In the genomic region with DNA sequence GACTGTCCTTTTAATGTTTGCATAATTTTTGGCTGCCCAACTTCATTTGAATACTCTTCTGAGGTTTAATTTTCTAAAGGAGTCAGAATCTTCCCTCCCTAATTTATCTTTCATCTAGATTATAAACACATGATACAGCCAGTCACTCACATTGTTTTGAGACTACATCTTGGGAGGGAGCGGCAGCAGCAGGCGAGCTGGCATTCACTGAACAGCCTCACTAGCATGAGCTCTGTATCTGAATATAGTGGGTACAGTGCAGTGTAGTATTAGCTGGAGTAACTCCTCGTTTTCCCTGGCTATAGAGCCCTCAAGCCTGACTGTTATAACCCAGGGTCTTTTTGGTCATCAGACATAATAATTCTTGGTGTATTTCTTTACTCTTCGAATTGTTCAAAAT, we compare ENCODE assay signal across 24 cellular contexts.
DNase-seq lines count a peak whose midpoint lies in the region; ATAC-seq, FAIRE-seq and TF ChIP-seq lines count a peak whose summit lies in the region.
"Had no signal": no experiment of that assay in that cellular context is flagged by ENCODE, and none has a peak within 500 bp of the region (broad histone marks: within the 10 kb centered on the region; RNA-seq: fewer than 3 reads in every experiment).

No MANE protein-coding gene starts in this region.

- no peak for TF ChIP-seq CTCF in Caco-2 (IDR thresholded peaks at IDR 0.05; ENCODE audit: insufficient read depth in 1 of 2, low read depth in 1 of 2, low read length in 1 of 2, severe bottlenecking in 1 of 2, unreplicated experiment in 1 of 2)
- no peak for TF ChIP-seq CTCF in GM23338 (conservative IDR thresholded peaks at IDR 0.05; ENCODE audit: low read depth in 2 of 2)
- no peak for TF ChIP-seq CTCF in GM12878 (IDR thresholded peaks at IDR 0.05 in 2 of 3, conservative IDR thresholded peaks at IDR 0.05 in 1 of 3; ENCODE audit: control insufficient read depth in 2 of 3, extremely low read depth in 1 of 3, insufficient read depth in 1 of 3, low read depth in 3 of 3, low read length in 3 of 3)
- TF ChIP-seq CTCF in gastrocnemius medialis (IDR thresholded peaks at IDR 0.05 in 4 of 5, conservative IDR thresholded peaks at IDR 0.05 in 1 of 5) = no peak

- no peak overlapping the region for H2AFZ ChIP-seq in GM23338
- no peak overlapping the region for H2AFZ ChIP-seq in GM12878 (ENCODE audit: control insufficient read depth, low read depth, low read length)

- H3K4me2 ChIP-seq in GM23338 = no peak overlapping the region
- no peak overlapping the region for H3K4me2 ChIP-seq in GM12878 (ENCODE audit: control insufficient read depth, insufficient read depth)
- H3K4me2 ChIP-seq: A549; BLaER1 treated with 17β-estradiol and CSF1 and Interleukin-3, amounts not matched to agents 10 nM and 100 nM had no signal

- H3K27ac ChIP-seq in GM23338 (ENCODE audit: low read depth) (no peak overlapping the region), GM12878 (ENCODE audit: control insufficient read depth, insufficient read depth) (no peak overlapping the region), gastrocnemius medialis (no peak overlapping the region)
- H3K27ac ChIP-seq: A549; BLaER1 treated with 17β-estradiol and CSF1 and Interleukin-3, amounts not matched to agents 10 nM and 100 nM had no signal

- WGBS in GM12878 (ENCODE audit: insufficient coverage, insufficient replicate concordance, low lambda C conversion rate, missing lambda C conversion rate) = 26% methylated on average over 4 of the region's 4 CpGs

- peaks cover 7% of the 10 kb centered on the region; the same call in 1 of the 2 replicates for H3K9me2 ChIP-seq in GM23338 (ENCODE audit: insufficient read depth)

- H3K9me3 ChIP-seq in Caco-2 = no peaks in the 10 kb centered on the region
- H3K9me3 ChIP-seq in GM12878 (replicated peaks; ENCODE audit: control insufficient read depth, insufficient read depth, low read length) = no peaks in the 10 kb centered on the region
- H3K9me3 ChIP-seq in gastrocnemius medialis = no peaks in the 10 kb centered on the region
- H3K9me3 ChIP-seq: A549; BE2C; BLaER1 treated with 17β-estradiol and CSF1 and Interleukin-3, amounts not matched to agents 10 nM and 100 nM had no signal

- no peak overlapping the region for H3K4me3 Mint-ChIP-seq in Caco-2 (ENCODE audit: unreplicated experiment)
- H3K4me3 Mint-ChIP-seq in GM23338 = peak overlapping the region; percentile 89; the same call in 1 of the 3 replicates
- no peak overlapping the region for H3K4me3 Mint-ChIP-seq in activated T-helper 2 cell treated with anti-CD3 and anti-CD28 coated beads, Interferon-gamma antibody, Interleukin-2, Interleukin-4, amounts not matched to agents 10 μg/mL and 5 μg/mL and 100 μg/mL, durations not matched to agents 14 hours and 24 hours and 36 hours (ENCODE audit: low read depth)
- no peak overlapping the region for H3K4me3 Mint-ChIP-seq in activated CD4-positive, alpha-beta T cell treated with anti-CD3 and anti-CD28 coated beads, Interleukin-2, amount 10 ng/mL, durations not matched to agents 24 days and 14 days
- H3K4me3 Mint-ChIP-seq: CD14-positive monocyte; CD4-positive, alpha-beta T cell; CD8-positive, alpha-beta memory T cell had no signal

- H3F3A ChIP-seq in GM23338 (replicated peaks; ENCODE audit: low read depth) = no peaks in the 10 kb centered on the region

- H3K4me1 ChIP-seq in Caco-2 (no peaks in the 10 kb centered on the region), GM23338 (ENCODE audit: insufficient read depth) (peaks cover 6% of the 10 kb centered on the region; the same call in 1 of the 2 replicates), GM12878 (ENCODE audit: control insufficient read depth, insufficient read depth, low read length) (no peaks in the 10 kb centered on the region), gastrocnemius medialis (no peaks in the 10 kb centered on the region)
- H3K4me1 ChIP-seq: A549; BE2C; BLaER1 treated with 17β-estradiol and CSF1 and Interleukin-3, amounts not matched to agents 10 nM and 100 nM had no signal

- ATAC-seq in GM23338 (peak; percentile 49; the same call in 1 of the 3 replicates), GM12878 (peak; percentile 37), gastrocnemius medialis (no peak)
- ATAC-seq: A549 had no signal

- H3K9me3 Mint-ChIP-seq in Caco-2 (ENCODE audit: unreplicated experiment) (no peaks in the 10 kb centered on the region), GM23338 (no peaks in the 10 kb centered on the region)
- H3K9me3 Mint-ChIP-seq in activated T-helper 2 cell treated with anti-CD3 and anti-CD28 coated beads, Interferon-gamma antibody, Interleukin-2, Interleukin-4, amounts not matched to agents 10 μg/mL and 5 μg/mL and 100 μg/mL, durations not matched to agents 14 hours and 24 hours and 36 hours = peaks cover 22% of the 10 kb centered on the region
- no peaks in the 10 kb centered on the region for H3K9me3 Mint-ChIP-seq in activated CD4-positive, alpha-beta T cell treated with anti-CD3 and anti-CD28 coated beads, Interleukin-2, amount 10 ng/mL, durations not matched to agents 24 days and 14 days

- DNase-seq in Caco-2 = no peak
- DNase-seq in GM23338 (ENCODE audit: low spot score) = no peak
- peak; percentile 63 for DNase-seq in M059J (ENCODE audit: low read depth)
- no peak for DNase-seq in GM12878 (ENCODE audit: low read depth, low spot score)
- DNase-seq in activated T-helper 2 cell treated with anti-CD3 and anti-CD28 coated beads, Interferon-gamma antibody, Interleukin-2, Interleukin-4, amounts not matched to agents 10 μg/mL and 5 μg/mL and 100 μg/mL, durations not matched to agents 14 hours and 24 hours and 36 hours (ENCODE audit: low spot score) = no peak
- DNase-seq in activated CD4-positive, alpha-beta T cell treated with anti-CD3 and anti-CD28 coated beads, Interleukin-2, amount 10 ng/mL, durations not matched to agents 24 days and 14 days = no peak
- DNase-seq in gastrocnemius medialis = no peak
- DNase-seq: 8988T; ACHN; AML-193; BE2C; Calu3; CD4-positive, alpha-beta T cell; CD8-positive, alpha-beta memory T cell; DMS53; DMS79 treated with DMSO at 0.1 percent for 48 hours; GOT3; H7; HCEC 1CT had no signal

- no peak for TF ChIP-seq POLR2A in GM12878 (IDR thresholded peaks at IDR 0.05; ENCODE audit: low read depth, low read length)
- TF ChIP-seq POLR2A in gastrocnemius medialis (IDR thresholded peaks at IDR 0.05) = no peak

- no peaks in the 10 kb centered on the region for H3K36me3 ChIP-seq in Caco-2 (ENCODE audit: control insufficient read depth, insufficient read depth, low read length)
- no peaks in the 10 kb centered on the region for H3K36me3 ChIP-seq in GM23338 (ENCODE audit: insufficient read depth)
- no peaks in the 10 kb centered on the region for H3K36me3 ChIP-seq in GM12878 (ENCODE audit: control insufficient read depth in 2 of 2, insufficient read depth in 2 of 2, low read length in 1 of 2)
- no peaks in the 10 kb centered on the region for H3K36me3 ChIP-seq in gastrocnemius medialis
- H3K36me3 ChIP-seq: BE2C; BLaER1 treated with 17β-estradiol and CSF1 and Interleukin-3, amounts not matched to agents 10 nM and 100 nM had no signal

- intact Hi-C loops in Caco-2 (cut with micrococcal nuclease; ENCODE audit: unreplicated experiment) (no loop called here), GM12878 (cut with micrococcal nuclease; ENCODE audit: unreplicated experiment) (no loop called here), gastrocnemius medialis (cut with DNase I; ENCODE audit: low total_unique reads) (no loop called here)
- intact Hi-C loops in activated T-helper 2 cell treated with anti-CD3 and anti-CD28 coated beads, Interferon-gamma antibody, Interleukin-2, Interleukin-4, amounts not matched to agents 10 μg/mL and 5 μg/mL and 100 μg/mL, durations not matched to agents 14 hours and 24 hours and 36 hours (cut with micrococcal nuclease) = no loop called here
- intact Hi-C loops in activated CD4-positive, alpha-beta T cell treated with anti-CD3 and anti-CD28 coated beads, Interleukin-2, amount 10 ng/mL, durations not matched to agents 24 days and 14 days (cut with micrococcal nuclease) = no loop called here

- TF ChIP-seq EP300 in GM12878 (IDR thresholded peaks at IDR 0.05; ENCODE audit: borderline replicate concordance in 1 of 2, control insufficient read depth in 1 of 2, low read depth in 2 of 2, low read length in 2 of 2) = no peak

- H3K4me1 Mint-ChIP-seq in Caco-2 (ENCODE audit: low read depth, unreplicated experiment) (no peaks in the 10 kb centered on the region), GM23338 (peaks cover 6% of the 10 kb centered on the region; the same call in 2 of the 3 replicates)
- no peaks in the 10 kb centered on the region for H3K4me1 Mint-ChIP-seq in activated T-helper 2 cell treated with anti-CD3 and anti-CD28 coated beads, Interferon-gamma antibody, Interleukin-2, Interleukin-4, amounts not matched to agents 10 μg/mL and 5 μg/mL and 100 μg/mL, durations not matched to agents 14 hours and 24 hours and 36 hours (ENCODE audit: low read depth)
- H3K4me1 Mint-ChIP-seq in activated CD4-positive, alpha-beta T cell treated with anti-CD3 and anti-CD28 coated beads, Interleukin-2, amount 10 ng/mL, durations not matched to agents 24 days and 14 days = no peaks in the 10 kb centered on the region
- H3K4me1 Mint-ChIP-seq: CD14-positive monocyte; CD8-positive, alpha-beta memory T cell had no signal

- in situ Hi-C loops in GM12878 (cut with MboI) = no loop called here
- in situ Hi-C loops in gastrocnemius medialis (cut with MboI; ENCODE audit: low sequenced_read_pairs in 4 of 4) = no loop called here

- SMC1A ChIA-PET in GM12878 (lab: Charles Lee; ENCODE audit: uncharacterized antibody, unreplicated experiment) = no interaction called here

- BruUV-seq in Caco-2 (replicated peaks; lab: Mats Ljungman, UMichigan) (TSS peak; percentile 77), GM12878 (replicated peaks; lab: Mats Ljungman, UMichigan) (no TSS peak)

- H3K27ac Mint-ChIP-seq in Caco-2 (ENCODE audit: unreplicated experiment) (no peak overlapping the region), GM23338 (no peak overlapping the region; the same call in 1 of the 2 replicates)
- H3K27ac Mint-ChIP-seq in activated T-helper 2 cell treated with anti-CD3 and anti-CD28 coated beads, Interferon-gamma antibody, Interleukin-2, Interleukin-4, amounts not matched to agents 10 μg/mL and 5 μg/mL and 100 μg/mL, durations not matched to agents 14 hours and 24 hours and 36 hours = no peak overlapping the region
- H3K27ac Mint-ChIP-seq in activated CD4-positive, alpha-beta T cell treated with anti-CD3 and anti-CD28 coated beads, Interleukin-2, amount 10 ng/mL, durations not matched to agents 24 days and 14 days = no peak overlapping the region
- H3K27ac Mint-ChIP-seq: CD14-positive monocyte; CD4-positive, alpha-beta T cell; CD8-positive, alpha-beta memory T cell had no signal

- no peaks in the 10 kb centered on the region for H3K27me3 ChIP-seq in Caco-2 (replicated peaks; ENCODE audit: control insufficient read depth, insufficient read depth, low read length)
- no peaks in the 10 kb centered on the region for H3K27me3 ChIP-seq in GM23338 (ENCODE audit: insufficient read depth)
- no peaks in the 10 kb centered on the region for H3K27me3 ChIP-seq in GM12878 (replicated peaks in 1 of 2; ENCODE audit: control insufficient read depth in 2 of 2, insufficient read depth in 2 of 2, low read length in 1 of 2)
- H3K27me3 ChIP-seq in gastrocnemius medialis = no peaks in the 10 kb centered on the region
- H3K27me3 ChIP-seq: BE2C; BLaER1 treated with 17β-estradiol and CSF1 and Interleukin-3, amounts not matched to agents 10 nM and 100 nM had no signal

- no peak for TF ChIP-seq RAD21 in GM12878 (IDR thresholded peaks at IDR 0.05; ENCODE audit: insufficient read depth, low read depth, low read length)

- POLR2A ChIA-PET in Caco-2 (lab: Charles Lee) = no interaction called here
- POLR2A ChIA-PET in GM12878 (lab: Charles Lee) = no interaction called here

- no peak for FAIRE-seq in GM12878 (lab: Jason Lieb, UNC)
- FAIRE-seq: A549, G401.6, GM19239 had no signal

- H3K9ac ChIP-seq in GM12878 (ENCODE audit: control insufficient read depth, insufficient read depth, low read length) = no peak overlapping the region
- H3K9ac ChIP-seq: BLaER1 treated with 17β-estradiol and CSF1 and Interleukin-3, amounts not matched to agents 10 nM and 100 nM had no signal

- RAD21 ChIA-PET in GM12878 (lab: Charles Lee; ENCODE audit: unreplicated experiment) = no interaction called here

- H3K27me3 Mint-ChIP-seq in Caco-2 (ENCODE audit: insufficient read depth, unreplicated experiment) = no peaks in the 10 kb centered on the region
- H3K27me3 Mint-ChIP-seq in GM23338 (ENCODE audit: insufficient read depth, low read depth, poor library complexity) = no peaks in the 10 kb centered on the region
- H3K27me3 Mint-ChIP-seq in activated T-helper 2 cell treated with anti-CD3 and anti-CD28 coated beads, Interferon-gamma antibody, Interleukin-2, Interleukin-4, amounts not matched to agents 10 μg/mL and 5 μg/mL and 100 μg/mL, durations not matched to agents 14 hours and 24 hours and 36 hours (ENCODE audit: low read depth) = no peaks in the 10 kb centered on the region
- no peaks in the 10 kb centered on the region for H3K27me3 Mint-ChIP-seq in activated CD4-positive, alpha-beta T cell treated with anti-CD3 and anti-CD28 coated beads, Interleukin-2, amount 10 ng/mL, durations not matched to agents 24 days and 14 days
- H3K27me3 Mint-ChIP-seq: CD4-positive, alpha-beta T cell; CD8-positive, alpha-beta memory T cell had no signal

- H4K20me1 ChIP-seq in GM23338 (replicated peaks; ENCODE audit: insufficient read depth) (no peaks in the 10 kb centered on the region), GM12878 (ENCODE audit: control insufficient read depth, insufficient read depth) (no peaks in the 10 kb centered on the region)
- H4K20me1 ChIP-seq: BLaER1 treated with 17β-estradiol and CSF1 and Interleukin-3, amounts not matched to agents 10 nM and 100 nM had no signal

- H3K4me3 ChIP-seq in Caco-2 (ENCODE audit: low read depth, low read length) (no peak overlapping the region), GM23338 (no peak overlapping the region), GM12878 (no peak overlapping the region), gastrocnemius medialis (no peak overlapping the region)
- H3K4me3 ChIP-seq: A549; BLaER1 treated with 17β-estradiol and CSF1 and Interleukin-3, amounts not matched to agents 10 nM and 100 nM had no signal

- H3K79me2 ChIP-seq in GM23338 (replicated peaks; ENCODE audit: insufficient read depth) = no peaks in the 10 kb centered on the region
- no peaks in the 10 kb centered on the region for H3K79me2 ChIP-seq in GM12878 (ENCODE audit: control insufficient read depth, insufficient read depth, low read length)

- H3K36me3 Mint-ChIP-seq in Caco-2 (ENCODE audit: insufficient read depth, unreplicated experiment) (no peaks in the 10 kb centered on the region), GM23338 (ENCODE audit: low read depth) (no peaks in the 10 kb centered on the region)
- no peaks in the 10 kb centered on the region for H3K36me3 Mint-ChIP-seq in activated T-helper 2 cell treated with anti-CD3 and anti-CD28 coated beads, Interferon-gamma antibody, Interleukin-2, Interleukin-4, amounts not matched to agents 10 μg/mL and 5 μg/mL and 100 μg/mL, durations not matched to agents 14 hours and 24 hours and 36 hours (ENCODE audit: low read depth)
- H3K36me3 Mint-ChIP-seq in activated CD4-positive, alpha-beta T cell treated with anti-CD3 and anti-CD28 coated beads, Interleukin-2, amount 10 ng/mL, durations not matched to agents 24 days and 14 days (ENCODE audit: low read depth) = no peaks in the 10 kb centered on the region
- H3K36me3 Mint-ChIP-seq: CD14-positive monocyte; CD8-positive, alpha-beta memory T cell had no signal

- CTCF ChIA-PET in Caco-2 (lab: Charles Lee) = no interaction called here
- CTCF ChIA-PET in GM12878 (lab: Yijun Ruan, JAX) = no interaction called here

Comparison
In these comparisons a context has a peak if more than half of its experiments do, and no peak if none do; other contexts are left out.
1. ATAC-seq: peak in GM23338 (single experiment) and GM12878 (single experiment); none in gastrocnemius medialis (0 of 2).